ENCODE assay signal across 1 cellular context in genomic region chr1:239982762-239983161, GRCh38.
TF ChIP-seq lines count a peak whose summit lies in the region.

No MANE protein-coding gene starts in this region.

TF ChIP-seq in SK-N-SH treated with all-trans-retinoic acid at 6 μM for 48 hours, 23 proteins besides CTCF, POLR2A, EP300 and RAD21 (continued from another document):
- no peak for TF ChIP-seq TSHZ2 (CRISPR knock-in tag; IDR thresholded peaks at IDR 0.05)
- TF ChIP-seq ZNF8 (CRISPR knock-in tag; IDR thresholded peaks at IDR 0.05): no peak
- TF ChIP-seq, protein P1, sequence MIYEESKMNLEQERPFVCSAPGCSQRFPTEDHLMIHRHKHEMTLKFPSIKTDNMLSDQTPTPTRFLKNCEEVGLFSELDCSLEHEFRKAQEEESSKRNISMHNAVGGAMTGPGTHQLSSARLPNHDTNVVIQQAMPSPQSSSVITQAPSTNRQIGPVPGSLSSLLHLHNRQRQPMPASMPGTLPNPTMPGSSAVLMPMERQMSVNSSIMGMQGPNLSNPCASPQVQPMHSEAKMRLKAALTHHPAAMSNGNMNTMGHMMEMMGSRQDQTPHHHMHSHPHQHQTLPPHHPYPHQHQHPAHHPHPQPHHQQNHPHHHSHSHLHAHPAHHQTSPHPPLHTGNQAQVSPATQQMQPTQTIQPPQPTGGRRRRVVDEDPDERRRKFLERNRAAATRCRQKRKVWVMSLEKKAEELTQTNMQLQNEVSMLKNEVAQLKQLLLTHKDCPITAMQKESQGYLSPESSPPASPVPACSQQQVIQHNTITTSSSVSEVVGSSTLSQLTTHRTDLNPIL (CRISPR knock-in tag; IDR thresholded peaks at IDR 0.05; ENCODE audit: low read depth): no peak
- no peak for TF ChIP-seq SNAI2 (CRISPR knock-in tag; IDR thresholded peaks at IDR 0.05)
- no peak for TF ChIP-seq CSRNP3 (CRISPR knock-in tag; IDR thresholded peaks at IDR 0.05)
- TF ChIP-seq POU6F1 (CRISPR knock-in tag; IDR thresholded peaks at IDR 0.05; ENCODE audit: borderline replicate concordance, low read depth): no peak
- no peak for TF ChIP-seq GLIS3 (CRISPR knock-in tag; IDR thresholded peaks at IDR 0.05)
- TF ChIP-seq ARNTL (CRISPR knock-in tag; IDR thresholded peaks at IDR 0.05; ENCODE audit: borderline replicate concordance, low read depth): no peak
- no peak for TF ChIP-seq TCF4 (CRISPR knock-in tag; IDR thresholded peaks at IDR 0.05; ENCODE audit: borderline replicate concordance)
- no peak for TF ChIP-seq ZFP30 (CRISPR knock-in tag; IDR thresholded peaks at IDR 0.05)
- no peak for TF ChIP-seq ISL1 (CRISPR knock-in tag; IDR thresholded peaks at IDR 0.05)
